ENCODE assay signal across 29 cellular contexts in the genomic region with DNA sequence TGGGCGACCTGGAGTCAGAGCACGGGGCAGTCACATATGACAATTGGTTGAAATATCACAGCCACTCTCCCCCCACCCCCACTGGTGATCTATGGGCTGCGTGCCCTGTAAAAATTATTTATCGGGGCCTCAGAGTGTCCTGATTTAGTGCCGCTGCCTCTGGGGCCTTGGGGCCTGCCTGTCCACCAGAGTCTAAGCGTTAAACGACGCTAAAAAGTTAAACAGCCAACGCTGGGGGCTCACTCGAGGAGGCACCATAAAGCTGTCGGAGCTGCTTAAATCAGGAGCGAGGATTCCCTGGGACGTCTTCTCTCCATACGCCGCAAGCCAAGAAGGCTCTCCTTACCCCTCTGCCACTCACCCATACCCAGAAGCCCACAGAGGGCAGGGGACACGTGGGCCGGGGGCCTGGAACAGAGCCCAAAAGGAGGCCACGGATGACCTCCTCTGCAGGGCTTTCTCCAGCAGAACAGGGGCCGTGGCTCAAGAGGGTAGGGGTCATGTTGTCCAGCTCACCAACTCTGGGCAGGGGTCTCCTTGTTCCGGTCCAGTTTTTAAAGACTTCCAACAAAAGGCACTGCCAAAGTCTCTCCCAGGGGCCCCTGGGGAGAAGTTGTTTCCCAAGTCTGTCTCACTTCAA.
"Had no signal": no experiment of that assay in that cellular context is flagged by ENCODE, and none has a peak within 500 bp of the region (broad histone marks: within the 10 kb centered on the region; RNA-seq: fewer than 3 reads in every experiment).

No MANE protein-coding gene starts in this region.

- H3K4me1 ChIP-seq: breast epithelium, gastrocnemius medialis, right lobe of liver had no signal

- H3K9me3 Mint-ChIP-seq: activated CD4-positive, alpha-beta memory T cell treated with anti-CD3 and anti-CD28 coated beads for 36 hours; activated CD4-positive, alpha-beta T cell treated with anti-CD3 and anti-CD28 coated beads, Interleukin-2, amount 10 ng/mL, durations not matched to agents 24 days and 14 days; activated T-cell treated with anti-CD3 and anti-CD28 coated beads, Interleukin-2, amount 50 U/mL, for 24 hours; activated T-helper 17 cell treated with anti-CD3 and anti-CD28 coated beads, Interleukin-2, amount 50 U/mL, for 72 hours; central memory CD8-positive, alpha-beta T cell; dendritic cell treated with granulocyte-macrophage colony-stimulating factor and Interleukin-4, amounts not matched to agents 40 ng/mL and 50 ng/mL, for 4 days; naive thymus-derived CD8-positive, alpha-beta T cell; stimulated activated effector memory CD8-positive, alpha-beta T cell treated with anti-CD3 and anti-CD28 coated beads, Interleukin-12 subunit alpha, Interleukin-12 subunit beta, amount 100 ng/mL, for 72 hours; stimulated activated naive CD8-positive, alpha-beta T cell treated with anti-CD3 and anti-CD28 coated beads, Interleukin-15, amount 100 ng/mL, for 72 hours; T-helper 1 cell treated with Interleukin-12 subunit alpha and Interleukin-12 subunit beta and Interleukin-4 antibody, amounts not matched to agents 30 μg/mL and 1 μg/mL, for 36 hours had no signal

- H3K27me3 ChIP-seq: breast epithelium, gastrocnemius medialis, right lobe of liver had no signal

- DNase-seq: activated CD4-positive, alpha-beta memory T cell treated with anti-CD3 and anti-CD28 coated beads for 36 hours; activated CD4-positive, alpha-beta T cell treated with anti-CD3 and anti-CD28 coated beads, Interleukin-2, amount 10 ng/mL, durations not matched to agents 24 days and 14 days; activated CD4-positive, CD25-positive, alpha-beta regulatory T cell treated with anti-CD3 and anti-CD28 coated beads, Interleukin-2, amount 50 U/mL, for 72 hours; activated CD8-positive, alpha-beta memory T cell treated with anti-CD3 and anti-CD28 coated beads, Interleukin-2, amount 50 U/mL, for 48 hours; activated gamma-delta T cell treated with Interleukin-2 at 50 U/mL for 16 hours; activated naive CD4-positive, alpha-beta T cell treated with anti-CD3 and anti-CD28 coated beads, Interleukin-2, amount 50 U/mL, for 16 hours; activated T-cell treated with anti-CD3 and anti-CD28 coated beads, Interleukin-2, amount 50 U/mL, for 24 hours; effector CD4-positive, alpha-beta T cell; esophagus squamous epithelium; gastrocnemius medialis; glutamatergic neuron; left ventricle myocardium superior; naive thymus-derived CD8-positive, alpha-beta T cell; right lobe of liver; stimulated activated CD4-positive, alpha-beta T cell treated with anti-CD3 and anti-CD28 coated beads, Interleukin-4, amount 100 ng/mL, for 24 hours; stimulated activated naive CD8-positive, alpha-beta T cell treated with anti-CD3 and anti-CD28 coated beads, Interleukin-15, amount 100 ng/mL, for 72 hours; SW 1271; T1000; transverse colon had no signal

- ATAC-seq: activated T-helper 17 cell treated with anti-CD3 and anti-CD28 coated beads, Interleukin-2, amount 50 U/mL, for 72 hours; gastrocnemius medialis; left ventricle myocardium superior; right lobe of liver; stimulated activated effector memory CD8-positive, alpha-beta T cell treated with anti-CD3 and anti-CD28 coated beads, Interleukin-12 subunit alpha, Interleukin-12 subunit beta, amount 100 ng/mL, for 72 hours; stimulated activated naive CD8-positive, alpha-beta T cell treated with anti-CD3 and anti-CD28 coated beads, Interleukin-15, amount 100 ng/mL, for 72 hours had no signal

- H3K36me3 Mint-ChIP-seq: activated CD4-positive, alpha-beta memory T cell treated with anti-CD3 and anti-CD28 coated beads for 36 hours; naive thymus-derived CD8-positive, alpha-beta T cell; stimulated activated effector memory CD8-positive, alpha-beta T cell treated with anti-CD3 and anti-CD28 coated beads, Interleukin-12 subunit alpha, Interleukin-12 subunit beta, amount 100 ng/mL, for 72 hours had no signal

- H3K4me3 Mint-ChIP-seq: activated CD4-positive, alpha-beta memory T cell treated with anti-CD3 and anti-CD28 coated beads for 36 hours; activated CD4-positive, alpha-beta T cell treated with anti-CD3 and anti-CD28 coated beads, Interleukin-2, amount 10 ng/mL, durations not matched to agents 24 days and 14 days; activated T-cell treated with anti-CD3 and anti-CD28 coated beads, Interleukin-2, amount 50 U/mL, for 24 hours; activated T-helper 17 cell treated with anti-CD3 and anti-CD28 coated beads, Interleukin-2, amount 50 U/mL, for 72 hours; central memory CD8-positive, alpha-beta T cell; dendritic cell treated with granulocyte-macrophage colony-stimulating factor and Interleukin-4, amounts not matched to agents 40 ng/mL and 50 ng/mL, for 4 days; naive thymus-derived CD8-positive, alpha-beta T cell; stimulated activated effector memory CD8-positive, alpha-beta T cell treated with anti-CD3 and anti-CD28 coated beads, Interleukin-12 subunit alpha, Interleukin-12 subunit beta, amount 100 ng/mL, for 72 hours; stimulated activated naive CD8-positive, alpha-beta T cell treated with anti-CD3 and anti-CD28 coated beads, Interleukin-15, amount 100 ng/mL, for 72 hours; T-helper 1 cell treated with Interleukin-12 subunit alpha and Interleukin-12 subunit beta and Interleukin-4 antibody, amounts not matched to agents 30 μg/mL and 1 μg/mL, for 36 hours had no signal

- H3K27ac Mint-ChIP-seq: activated CD4-positive, alpha-beta memory T cell treated with anti-CD3 and anti-CD28 coated beads for 36 hours; activated CD4-positive, alpha-beta T cell treated with anti-CD3 and anti-CD28 coated beads, Interleukin-2, amount 10 ng/mL, durations not matched to agents 24 days and 14 days; activated T-cell treated with anti-CD3 and anti-CD28 coated beads, Interleukin-2, amount 50 U/mL, for 24 hours; activated T-helper 17 cell treated with anti-CD3 and anti-CD28 coated beads, Interleukin-2, amount 50 U/mL, for 72 hours; dendritic cell treated with granulocyte-macrophage colony-stimulating factor and Interleukin-4, amounts not matched to agents 40 ng/mL and 50 ng/mL, for 4 days; stimulated activated effector memory CD8-positive, alpha-beta T cell treated with anti-CD3 and anti-CD28 coated beads, Interleukin-12 subunit alpha, Interleukin-12 subunit beta, amount 100 ng/mL, for 72 hours; stimulated activated naive CD8-positive, alpha-beta T cell treated with anti-CD3 and anti-CD28 coated beads, Interleukin-15, amount 100 ng/mL, for 72 hours; T-helper 1 cell treated with Interleukin-12 subunit alpha and Interleukin-12 subunit beta and Interleukin-4 antibody, amounts not matched to agents 30 μg/mL and 1 μg/mL, for 36 hours had no signal

- H3K4me1 Mint-ChIP-seq: activated CD4-positive, alpha-beta T cell treated with anti-CD3 and anti-CD28 coated beads, Interleukin-2, amount 10 ng/mL, durations not matched to agents 24 days and 14 days; activated T-helper 17 cell treated with anti-CD3 and anti-CD28 coated beads, Interleukin-2, amount 50 U/mL, for 72 hours; central memory CD8-positive, alpha-beta T cell; stimulated activated effector memory CD8-positive, alpha-beta T cell treated with anti-CD3 and anti-CD28 coated beads, Interleukin-12 subunit alpha, Interleukin-12 subunit beta, amount 100 ng/mL, for 72 hours; stimulated activated naive CD8-positive, alpha-beta T cell treated with anti-CD3 and anti-CD28 coated beads, Interleukin-15, amount 100 ng/mL, for 72 hours had no signal

- H3K9me3 ChIP-seq: breast epithelium, esophagus squamous epithelium, gastrocnemius medialis, right lobe of liver, transverse colon had no signal

- H3K27ac ChIP-seq: epithelial cell of prostate, gastrocnemius medialis, right lobe of liver, transverse colon had no signal

- H3K4me3 ChIP-seq: breast epithelium, esophagus squamous epithelium, gastrocnemius medialis, right lobe of liver, transverse colon had no signal

- H3K36me3 ChIP-seq: breast epithelium, esophagus squamous epithelium, gastrocnemius medialis, right lobe of liver, transverse colon had no signal

- FAIRE-seq: endometrium, islet of Langerhans, small intestine had no signal
